In genomic region chr3:149233323-149233722, GRCh38 we compare ENCODE assay signal across 21 cellular contexts.
"Had no signal": no experiment of that assay in that cellular context is flagged by ENCODE, and none has a peak within 500 bp of the region (broad histone marks: within the 10 kb centered on the region; RNA-seq: fewer than 3 reads in every experiment).

No MANE protein-coding gene starts in this region.

- H3K36me3 ChIP-seq: adrenal gland, esophagus squamous epithelium, right atrium auricular region, tibial artery, uterus had no signal

- H3K9me3 ChIP-seq: adrenal gland, esophagus squamous epithelium, right atrium auricular region, tibial artery, uterus had no signal

- H3K27ac ChIP-seq: adrenal gland, esophagus squamous epithelium, right atrium auricular region, skin epidermis, tibial artery, uterus had no signal

- H3K4me3 ChIP-seq: adrenal gland, esophagus squamous epithelium, lung, right atrium auricular region, skin epidermis, tibial artery, uterus had no signal

- H3K27me3 ChIP-seq: adrenal gland, esophagus squamous epithelium, right atrium auricular region, tibial artery, uterus had no signal

- DNase-seq: activated B cell treated with CpG ODN at 0.5 μM for 24 hours; activated CD4-positive, alpha-beta T cell treated with anti-CD3 and anti-CD28 coated beads for 48 hours; activated CD8-positive, alpha-beta T cell treated with anti-CD3 and anti-CD28 coated beads for 36 hours; activated effector memory CD4-positive, alpha-beta T cell treated with anti-CD3 and anti-CD28 coated beads, Interleukin-2, amount 50 U/mL, for 16 hours; activated T-cell treated with anti-CD3 and anti-CD28 coated beads, Interleukin-2, amount 50 U/mL, for 4 hours; adrenal gland; esophagus squamous epithelium; foreskin fibroblast; head of caudate nucleus; left colon; naive thymus-derived CD8-positive, alpha-beta T cell; posterior cingulate gyrus; stimulated activated CD4-positive, alpha-beta T cell treated with anti-CD3 and anti-CD28 coated beads, Interleukin-4, amount 100 ng/mL, for 24 hours; stimulated activated naive CD4-positive, alpha-beta T cell; T-helper 1 cell; T1000; tibial artery; uterus had no signal
